23 cellular contexts compared by ENCODE assay signal in genomic region chr6:77021232-77021631, GRCh38.
"Had no signal": no experiment of that assay in that cellular context is flagged by ENCODE, and none has a peak within 500 bp of the region (broad histone marks: within the 10 kb centered on the region; RNA-seq: fewer than 3 reads in every experiment).

No MANE protein-coding gene starts in this region.

- H3K27ac ChIP-seq: coronary artery, gastrocnemius medialis, heart left ventricle, ovary, psoas muscle, upper lobe of right lung had no signal

- H3K27me3 ChIP-seq: gastrocnemius medialis, heart left ventricle, ovary, upper lobe of right lung had no signal

- ATAC-seq: activated T-helper 17 cell treated with anti-CD3 and anti-CD28 coated beads, Interleukin-2, amount 50 U/mL, for 72 hours; gastrocnemius medialis; heart left ventricle; left ventricle myocardium superior; mucosa of descending colon; psoas muscle; sciatic nerve; stimulated activated memory B cell treated with anti-CD40 and anti-IgM and Interleukin-4, amounts not matched to agents 10 μg/mL and 1 μg/mL and 100 μg/mL, for 72 hours; T-cell; upper lobe of right lung had no signal

- H3K9me3 ChIP-seq: gastrocnemius medialis, heart left ventricle, mucosa of descending colon, ovary, psoas muscle, upper lobe of right lung had no signal

- H3K4me1 ChIP-seq: gastrocnemius medialis, heart left ventricle, psoas muscle, upper lobe of right lung had no signal

- H3K36me3 ChIP-seq: gastrocnemius medialis, heart left ventricle, ovary, upper lobe of right lung had no signal

- H3K4me3 ChIP-seq: coronary artery, gastrocnemius medialis, heart left ventricle, mucosa of descending colon, ovary, psoas muscle, upper lobe of right lung had no signal

- DNase-seq: activated B cell treated with CpG ODN at 0.5 μM for 24 hours; activated CD4-positive, alpha-beta memory T cell treated with anti-CD3 and anti-CD28 coated beads, Interleukin-2, amount 10 ng/mL, durations not matched to agents 7 days and 5 days; activated CD4-positive, alpha-beta T cell treated with anti-CD3 and anti-CD28 coated beads for 48 hours; activated naive CD4-positive, alpha-beta T cell; activated naive CD8-positive, alpha-beta T cell treated with anti-CD3 and anti-CD28 coated beads for 36 hours; activated T-cell treated with anti-CD3 and anti-CD28 coated beads, Interleukin-2, amount 50 U/mL, for 1 hour; central memory CD4-positive, alpha-beta T cell; gastrocnemius medialis; heart left ventricle; kidney glomerular epithelial cell; left ventricle myocardium superior; mesenchymal stem cell; mucosa of descending colon; naive B cell; ovary; psoas muscle; stimulated activated CD4-positive, alpha-beta T cell treated with anti-CD3 and anti-CD28 coated beads, Interleukin-4, amount 100 ng/mL, for 4 hours; T-cell; upper lobe of right lung had no signal
